30 cellular contexts compared by ENCODE assay signal in genomic region chr11:100769165-100769564, GRCh38.
DNase-seq lines count a peak whose midpoint lies in the region; ATAC-seq and TF ChIP-seq lines count a peak whose summit lies in the region.
"Had no signal": no experiment of that assay in that cellular context is flagged by ENCODE, and none has a peak within 500 bp of the region (broad histone marks: within the 10 kb centered on the region; RNA-seq: fewer than 3 reads in every experiment).

No MANE protein-coding gene starts in this region.

- peak overlapping the region; percentile 0 to 39 (median 38) for H3K27ac Mint-ChIP-seq in nephron
- H3K27ac Mint-ChIP-seq: activated CD4-positive, alpha-beta T cell treated with anti-CD3 and anti-CD28 coated beads, Interleukin-2, amount 10 ng/mL, durations not matched to agents 24 days and 14 days; activated CD8-positive, alpha-beta memory T cell treated with anti-CD3 and anti-CD28 coated beads, Interleukin-2, amount 10 ng/mL, durations not matched to agents 7 days and 5 days; activated naive CD8-positive, alpha-beta T cell; CD8-positive, alpha-beta T cell; effector memory CD8-positive, alpha-beta T cell; stimulated activated effector memory CD8-positive, alpha-beta T cell treated with anti-CD3 and anti-CD28 coated beads, Interleukin-12 subunit alpha, Interleukin-12 subunit beta, amount 100 ng/mL, for 72 hours; T-cell had no signal

- WGBS in IMR-90 (ENCODE audit: extremely low coverage in 2 of 2, insufficient read length in 1 of 2), 2 experiments: no CpG with 5 or more reads among the region's 1 CpG

- H3K9me3 Mint-ChIP-seq in nephron: no peaks in the 10 kb centered on the region
- H3K9me3 Mint-ChIP-seq: activated CD4-positive, alpha-beta T cell treated with anti-CD3 and anti-CD28 coated beads, Interleukin-2, amount 10 ng/mL, durations not matched to agents 24 days and 14 days; CD8-positive, alpha-beta T cell; neural crest cell had no signal

- H3K27ac ChIP-seq in IMR-90 (ENCODE audit: insufficient read depth, low read length): no peak overlapping the region
- H3K27ac ChIP-seq in vagina: no peak overlapping the region
- H3K27ac ChIP-seq: body of pancreas, esophagus muscularis mucosa, prostate gland, skin epidermis had no signal

- BruUV-seq in IMR-90 (replicated peaks; lab: Mats Ljungman, UMichigan): no TSS peak

- no peak overlapping the region for H2BK5ac ChIP-seq in IMR-90 (ENCODE audit: low read depth, low read length, poor library complexity, severe bottlenecking)

- no peak overlapping the region for H3K4me2 ChIP-seq in IMR-90 (ENCODE audit: low read depth, low read length)

- H3K36me3 ChIP-seq in IMR-90 (ENCODE audit: control insufficient read depth, insufficient read depth, low read length) (no peaks in the 10 kb centered on the region), mucosa of descending colon (ENCODE audit: low read depth) (no peaks in the 10 kb centered on the region), vagina (no peaks in the 10 kb centered on the region)
- H3K36me3 ChIP-seq: prostate gland had no signal

- H2AFZ ChIP-seq in IMR-90 (replicated peaks; ENCODE audit: low read length, poor library complexity): no peak overlapping the region

- peak; percentile 69 for ATAC-seq in IMR-90 (ENCODE audit: low read depth)
- no peak for ATAC-seq in mucosa of descending colon
- ATAC-seq: activated CD8-positive, alpha-beta memory T cell treated with anti-CD3 and anti-CD28 coated beads, Interleukin-2, amount 10 ng/mL, durations not matched to agents 7 days and 5 days; body of pancreas; CD8-positive, alpha-beta T cell; effector memory CD8-positive, alpha-beta T cell; K562; left colon; stimulated activated effector memory CD8-positive, alpha-beta T cell treated with anti-CD3 and anti-CD28 coated beads, Interleukin-12 subunit alpha, Interleukin-12 subunit beta, amount 100 ng/mL, for 72 hours; T-cell had no signal

- H4K20me1 ChIP-seq in IMR-90 (ENCODE audit: insufficient read depth, low read length): no peaks in the 10 kb centered on the region

- TF ChIP-seq RAD21 in IMR-90 (IDR thresholded peaks at IDR 0.05; ENCODE audit: low read length): no peak

- no peak overlapping the region for H2BK15ac ChIP-seq in IMR-90 (ENCODE audit: low read depth, low read length)

- no peak overlapping the region for H4K91ac ChIP-seq in IMR-90 (ENCODE audit: insufficient read depth, low read depth, low read length)

- no peak overlapping the region for H2AK5ac ChIP-seq in IMR-90 (ENCODE audit: low read depth, low read length)

- DNase-seq in AG10803 (ENCODE audit: low read depth): peak; percentile 31
- DNase-seq in IMR-90: no peak
- peak; percentile 19 for DNase-seq in fibroblast of villous mesenchyme (ENCODE audit: low read depth)
- no peak for DNase-seq in mucosa of descending colon
- no peak for DNase-seq in retina
- no peak for DNase-seq in Kasumi-1 (lab: John Stamatoyannopoulos, UW)
- no peak for DNase-seq in vagina (ENCODE audit: extremely low spot score in 2 of 2)
- DNase-seq: activated CD4-positive, alpha-beta T cell treated with anti-CD3 and anti-CD28 coated beads, Interleukin-2, amount 10 ng/mL, durations not matched to agents 24 days and 14 days; activated CD8-positive, alpha-beta memory T cell treated with anti-CD3 and anti-CD28 coated beads, Interleukin-2, amount 10 ng/mL, durations not matched to agents 7 days and 5 days; body of pancreas; CD8-positive, alpha-beta T cell; DMS53; effector memory CD8-positive, alpha-beta T cell; GDM1; HCEC 1CT; left colon; MM.1S; NCI-H1417 treated with DMSO at 0.1 percent for 48 hours; NCI-H526 treated with DMSO at 0.1 percent for 48 hours; SHP77 treated with DMSO at 0.1 percent for 48 hours; stimulated activated CD4-positive, alpha-beta T cell treated with anti-CD3 and anti-CD28 coated beads, Interleukin-2, amount 100 ng/mL, for 24 hours; T-cell had no signal

- no peak overlapping the region for H3K4me3 Mint-ChIP-seq in nephron
- H3K4me3 Mint-ChIP-seq: activated CD4-positive, alpha-beta T cell treated with anti-CD3 and anti-CD28 coated beads, Interleukin-2, amount 10 ng/mL, durations not matched to agents 24 days and 14 days; activated CD8-positive, alpha-beta memory T cell treated with anti-CD3 and anti-CD28 coated beads, Interleukin-2, amount 10 ng/mL, durations not matched to agents 7 days and 5 days; activated naive CD8-positive, alpha-beta T cell; CD8-positive, alpha-beta T cell; effector memory CD8-positive, alpha-beta T cell; neural crest cell; stimulated activated effector memory CD8-positive, alpha-beta T cell treated with anti-CD3 and anti-CD28 coated beads, Interleukin-12 subunit alpha, Interleukin-12 subunit beta, amount 100 ng/mL, for 72 hours; T-cell had no signal

- no peaks in the 10 kb centered on the region for H3K27me3 ChIP-seq in IMR-90 (ENCODE audit: control insufficient read depth, insufficient read depth, low read length)
- H3K27me3 ChIP-seq in vagina: no peaks in the 10 kb centered on the region
- H3K27me3 ChIP-seq: body of pancreas, esophagus muscularis mucosa had no signal

- no peak overlapping the region for H3K14ac ChIP-seq in IMR-90 (replicated peaks; ENCODE audit: low read depth, low read length)

- CTCF ChIA-PET in IMR-90 (lab: Yijun Ruan, JAX): no interaction called here

- peaks cover 20% of the 10 kb centered on the region for H3K4me1 Mint-ChIP-seq in nephron
- H3K4me1 Mint-ChIP-seq: activated CD4-positive, alpha-beta T cell treated with anti-CD3 and anti-CD28 coated beads, Interleukin-2, amount 10 ng/mL, durations not matched to agents 24 days and 14 days; activated CD8-positive, alpha-beta memory T cell treated with anti-CD3 and anti-CD28 coated beads, Interleukin-2, amount 10 ng/mL, durations not matched to agents 7 days and 5 days; stimulated activated effector memory CD8-positive, alpha-beta T cell treated with anti-CD3 and anti-CD28 coated beads, Interleukin-12 subunit alpha, Interleukin-12 subunit beta, amount 100 ng/mL, for 72 hours; T-cell had no signal

- no peak overlapping the region for H3K4ac ChIP-seq in IMR-90 (ENCODE audit: low read depth, low read length)

- TF ChIP-seq CTCF in AG10803 (conservative IDR thresholded peaks at IDR 0.05; ENCODE audit: low read length): no peak
- no peak for TF ChIP-seq CTCF in IMR-90 (conservative IDR thresholded peaks at IDR 0.05; ENCODE audit: low read depth, low read length)
- TF ChIP-seq CTCF in fibroblast of villous mesenchyme (IDR thresholded peaks at IDR 0.05; ENCODE audit: insufficient read depth, low read depth, low read length): no peak
- TF ChIP-seq CTCF in nephron (IDR thresholded peaks at IDR 0.05; ENCODE audit: unreplicated experiment in 3 of 3): no peak
- TF ChIP-seq CTCF in mucosa of descending colon (IDR thresholded peaks at IDR 0.05): no peak
- no peak for TF ChIP-seq CTCF in vagina (IDR thresholded peaks at IDR 0.05)

- H3K9me1 ChIP-seq in IMR-90 (ENCODE audit: insufficient read depth, low read length): peaks cover 2% of the 10 kb centered on the region; the same call in 1 of the 2 replicates

- in situ Hi-C loops in IMR-90 (cut with MboI; ENCODE audit: low sequenced_read_pairs): no loop called here

- H3K9ac ChIP-seq in IMR-90 (ENCODE audit: low read depth, low read length): no peak overlapping the region

- no peak overlapping the region for H3K4me3 ChIP-seq in AG10803 (ENCODE audit: low read length)
- H3K4me3 ChIP-seq in IMR-90 (ENCODE audit: insufficient read depth, low read depth, low read length): no peak overlapping the region
- H3K4me3 ChIP-seq in fibroblast of villous mesenchyme (ENCODE audit: low read depth, low read length): no peak overlapping the region
- no peak overlapping the region for H3K4me3 ChIP-seq in mucosa of descending colon
- no peak overlapping the region for H3K4me3 ChIP-seq in vagina
- H3K4me3 ChIP-seq: body of pancreas, esophagus muscularis mucosa, K562, prostate gland, skin epidermis had no signal

- POLR2A ChIA-PET in IMR-90 (lab: Charles Lee; ENCODE audit: unreplicated experiment): interaction anchor here (0.6 kb wide), 1 partner anchor 10 kb away, joined by 4 read pairs; no protein-coding TSS in a partner anchor

- dilution Hi-C loops in IMR-90 (cut with HindIII; ENCODE audit: low sequenced_read_pairs, unreplicated experiment): no loop called here

- H3K36me3 Mint-ChIP-seq in nephron (ENCODE audit: low read depth): peaks cover 21% of the 10 kb centered on the region
- H3K36me3 Mint-ChIP-seq: activated CD8-positive, alpha-beta memory T cell treated with anti-CD3 and anti-CD28 coated beads, Interleukin-2, amount 10 ng/mL, durations not matched to agents 7 days and 5 days; activated naive CD8-positive, alpha-beta T cell; CD8-positive, alpha-beta T cell; stimulated activated effector memory CD8-positive, alpha-beta T cell treated with anti-CD3 and anti-CD28 coated beads, Interleukin-12 subunit alpha, Interleukin-12 subunit beta, amount 100 ng/mL, for 72 hours; T-cell had no signal

- no peak overlapping the region for H2AK9ac ChIP-seq in IMR-90 (replicated peaks; ENCODE audit: low read depth, low read length, poor library complexity)

- no peak overlapping the region for H2BK120ac ChIP-seq in IMR-90 (ENCODE audit: low read depth, low read length)

- H3K27me3 Mint-ChIP-seq in nephron (ENCODE audit: low read depth): no peaks in the 10 kb centered on the region
- H3K27me3 Mint-ChIP-seq: activated CD4-positive, alpha-beta T cell treated with anti-CD3 and anti-CD28 coated beads, Interleukin-2, amount 10 ng/mL, durations not matched to agents 24 days and 14 days; activated CD8-positive, alpha-beta memory T cell treated with anti-CD3 and anti-CD28 coated beads, Interleukin-2, amount 10 ng/mL, durations not matched to agents 7 days and 5 days; activated naive CD8-positive, alpha-beta T cell; effector memory CD8-positive, alpha-beta T cell; T-cell had no signal

- peaks cover 0 to 4% of the 10 kb centered on the region in 2 experiments; a peak in 3 of 4 replicates for H3K79me1 ChIP-seq in IMR-90 (ENCODE audit: low read depth in 1 of 2, low read length in 2 of 2)

- TF ChIP-seq POLR2A in IMR-90 (IDR thresholded peaks at IDR 0.05; ENCODE audit: low read depth, low read length) (no peak), vagina (IDR thresholded peaks at IDR 0.05) (no peak)

- no peak overlapping the region for H4K5ac ChIP-seq in IMR-90 (ENCODE audit: low read depth, low read length)

- H3K9me3 ChIP-seq in IMR-90 (ENCODE audit: control insufficient read depth, insufficient read depth, low read length) (no peaks in the 10 kb centered on the region), mucosa of descending colon (no peaks in the 10 kb centered on the region), vagina (no peaks in the 10 kb centered on the region)
- H3K9me3 ChIP-seq: body of pancreas, esophagus muscularis mucosa, prostate gland had no signal

- no peak overlapping the region for H3K18ac ChIP-seq in IMR-90 (ENCODE audit: low read depth, low read length)

- no peak overlapping the region for H4K8ac ChIP-seq in IMR-90 (ENCODE audit: low read depth in 2 of 2, low read length in 2 of 2)

- H3K4me1 ChIP-seq in IMR-90 (ENCODE audit: control insufficient read depth, insufficient read depth, low read length): no peaks in the 10 kb centered on the region
- H3K4me1 ChIP-seq in mucosa of descending colon (ENCODE audit: low read depth): no peaks in the 10 kb centered on the region
- H3K4me1 ChIP-seq in vagina: peaks cover 6% of the 10 kb centered on the region
- H3K4me1 ChIP-seq: body of pancreas, prostate gland had no signal

- H2BK20ac ChIP-seq in IMR-90 (ENCODE audit: low read depth, low read length): no peak overlapping the region

- H3K56ac ChIP-seq in IMR-90 (ENCODE audit: extremely low read depth, insufficient read depth, low read length): no peak overlapping the region

- H3K23ac ChIP-seq in IMR-90 (ENCODE audit: low read depth, low read length): no peak overlapping the region

- intact Hi-C loops in IMR-90 (cut with micrococcal nuclease) (no loop called here), mucosa of descending colon (cut with DNase I, micrococcal nuclease) (no loop called here), vagina (cut with DNase I) (no loop called here)

Comparison
In these comparisons a context has a peak if more than half of its experiments do, and no peak if none do; other contexts are left out.
1. DNase-seq: peak in AG10803 (single experiment) and fibroblast of villous mesenchyme (single experiment); none in IMR-90 (single experiment), mucosa of descending colon (0 of 3), retina (single experiment), Kasumi-1 (0 of 2) and vagina (0 of 2).